21 cellular contexts compared by ENCODE assay signal in genomic region chr4:38684271-38684670, GRCh38.
DNase-seq lines count a peak whose midpoint lies in the region; ATAC-seq, FAIRE-seq and TF ChIP-seq lines count a peak whose summit lies in the region.
"Had no signal": no experiment of that assay in that cellular context is flagged by ENCODE, and none has a peak within 500 bp of the region (broad histone marks: within the 10 kb centered on the region; RNA-seq: fewer than 3 reads in every experiment).

No MANE protein-coding gene starts in this region.

- peaks cover 52% of the 10 kb centered on the region for H3K36me3 Mint-ChIP-seq in activated T-cell treated with anti-CD3 and anti-CD28 coated beads, Interleukin-2, amount 50 U/mL, for 24 hours (ENCODE audit: low read depth)
- peaks cover 35% of the 10 kb centered on the region for H3K36me3 Mint-ChIP-seq in stimulated activated naive CD8-positive, alpha-beta T cell treated with anti-CD3 and anti-CD28 coated beads, Interleukin-15, Interleukin-2, amounts not matched to agents 100 ng/mL and 50 ng/mL, for 24 hours (ENCODE audit: low read depth)

- ATAC-seq in HG03575 (IDR thresholded peaks at IDR 0.05; ENCODE audit: extremely low read depth, insufficient number of reproducible peaks, low FRiP score, unreplicated experiment) = peak; percentile 72
- no peak for ATAC-seq in GM21447 (IDR thresholded peaks at IDR 0.05; ENCODE audit: unreplicated experiment)
- no peak for ATAC-seq in HG02840 (IDR thresholded peaks at IDR 0.05; ENCODE audit: low FRiP score, unreplicated experiment)
- ATAC-seq: WTC11 had no signal

- H3K36me3 ChIP-seq in adipocyte (ENCODE audit: control insufficient read depth, insufficient read depth, low read length, severe bottlenecking) = peaks cover 38% of the 10 kb centered on the region

- no peaks in the 10 kb centered on the region for H3K9me3 Mint-ChIP-seq in activated T-cell treated with anti-CD3 and anti-CD28 coated beads, Interleukin-2, amount 50 U/mL, for 24 hours
- no peaks in the 10 kb centered on the region for H3K9me3 Mint-ChIP-seq in stimulated activated naive CD8-positive, alpha-beta T cell treated with anti-CD3 and anti-CD28 coated beads, Interleukin-15, Interleukin-2, amounts not matched to agents 100 ng/mL and 50 ng/mL, for 24 hours
- H3K9me3 Mint-ChIP-seq: nephron progenitor cell, WTC11 had no signal

- DNase-seq in activated T-cell treated with anti-CD3 and anti-CD28 coated beads, Interleukin-2, amount 50 U/mL, for 24 hours = no peak
- DNase-seq in activated T-cell treated with anti-CD3 and anti-CD28 coated beads, Interleukin-2, amount 50 U/mL, for 1 hour = no peak
- no peak for DNase-seq in adipocyte (ENCODE audit: low read depth)
- DNase-seq in D721Med (ENCODE audit: insufficient read length, low spot score) = no peak
- DNase-seq: adrenal gland; foreskin fibroblast; GF-D8; Kasumi-1; kidney glomerular epithelial cell; NCI-H1092 treated with DMSO at 0.1 percent for 48 hours; NCI-H2081; nephron progenitor cell; stimulated activated CD4-positive, alpha-beta T cell treated with anti-CD3 and anti-CD28 coated beads, Interleukin-2, amount 100 ng/mL, for 48 hours had no signal

- H3K4me1 Mint-ChIP-seq in activated T-cell treated with anti-CD3 and anti-CD28 coated beads, Interleukin-2, amount 50 U/mL, for 24 hours (ENCODE audit: low read depth) = peaks cover 79% of the 10 kb centered on the region
- H3K4me1 Mint-ChIP-seq in stimulated activated naive CD8-positive, alpha-beta T cell treated with anti-CD3 and anti-CD28 coated beads, Interleukin-15, Interleukin-2, amounts not matched to agents 100 ng/mL and 50 ng/mL, for 24 hours (ENCODE audit: low read depth) = peaks cover 83% of the 10 kb centered on the region

- H3K9ac ChIP-seq in adipocyte (ENCODE audit: low read length) = peak overlapping the region; percentile 82
- H3K9ac ChIP-seq: BLaER1 treated with 17β-estradiol and CSF1 and Interleukin-3, amounts not matched to agents 10 nM and 100 nM had no signal

- no peaks in the 10 kb centered on the region for H3K27me3 ChIP-seq in adipocyte (replicated peaks; ENCODE audit: control insufficient read depth, insufficient read depth, low read length)
- H3K27me3 ChIP-seq: adrenal gland; BLaER1 treated with 17β-estradiol and CSF1 and Interleukin-3, amounts not matched to agents 10 nM and 100 nM had no signal

- H3K4me1 ChIP-seq in adipocyte (ENCODE audit: control insufficient read depth, insufficient read depth, low read length) = peaks cover 65% of the 10 kb centered on the region

- no peaks in the 10 kb centered on the region for H3K9me3 ChIP-seq in adipocyte (ENCODE audit: control insufficient read depth, low read length)
- H3K9me3 ChIP-seq: adrenal gland had no signal

- no peaks in the 10 kb centered on the region for H3K27me3 Mint-ChIP-seq in activated T-cell treated with anti-CD3 and anti-CD28 coated beads, Interleukin-2, amount 50 U/mL, for 24 hours
- H3K27me3 Mint-ChIP-seq in stimulated activated naive CD8-positive, alpha-beta T cell treated with anti-CD3 and anti-CD28 coated beads, Interleukin-15, Interleukin-2, amounts not matched to agents 100 ng/mL and 50 ng/mL, for 24 hours = no peaks in the 10 kb centered on the region

- no peak for TF ChIP-seq CTCF in D721Med (IDR thresholded peaks at IDR 0.05; ENCODE audit: insufficient read depth, missing control alignments)

- no peak for FAIRE-seq in D721Med (lab: Jason Lieb, UNC)
- FAIRE-seq: bronchial epithelial cell, RCC 7860 had no signal

- no peak overlapping the region for H3K4me3 Mint-ChIP-seq in activated T-cell treated with anti-CD3 and anti-CD28 coated beads, Interleukin-2, amount 50 U/mL, for 24 hours
- H3K4me3 Mint-ChIP-seq in stimulated activated naive CD8-positive, alpha-beta T cell treated with anti-CD3 and anti-CD28 coated beads, Interleukin-15, Interleukin-2, amounts not matched to agents 100 ng/mL and 50 ng/mL, for 24 hours = no peak overlapping the region
- H3K4me3 Mint-ChIP-seq: nephron progenitor cell, WTC11 had no signal

- no peak overlapping the region for H3K4me3 ChIP-seq in adipocyte (ENCODE audit: low read length)
- H3K4me3 ChIP-seq: adrenal gland; BLaER1 treated with 17β-estradiol and CSF1 and Interleukin-3, amounts not matched to agents 10 nM and 100 nM had no signal

- H3K27ac Mint-ChIP-seq in activated T-cell treated with anti-CD3 and anti-CD28 coated beads, Interleukin-2, amount 50 U/mL, for 24 hours = peak overlapping the region; percentile 64
- peak overlapping the region; percentile 30 for H3K27ac Mint-ChIP-seq in stimulated activated naive CD8-positive, alpha-beta T cell treated with anti-CD3 and anti-CD28 coated beads, Interleukin-15, Interleukin-2, amounts not matched to agents 100 ng/mL and 50 ng/mL, for 24 hours
- H3K27ac Mint-ChIP-seq: WTC11 had no signal
